1 cellular context compared by ENCODE assay signal in genomic region chr1:1748686-1749321, GRCh38.
TF ChIP-seq lines count a peak whose summit lies in the region.

No MANE protein-coding gene starts in this region.

TF ChIP-seq in HepG2, 621 proteins besides CTCF, POLR2A, EP300 and RAD21 (continued from another document and continues in another):
- TF ChIP-seq ZXDC (CRISPR knock-in tag; IDR thresholded peaks at IDR 0.05), result no peak
- TF ChIP-seq ZNF512 (CRISPR knock-in tag; IDR thresholded peaks at IDR 0.05), result no peak
- no peak for TF ChIP-seq CENPT (CRISPR knock-in tag; IDR thresholded peaks at IDR 0.05; ENCODE audit: low read depth)
- TF ChIP-seq ZSCAN31 (CRISPR knock-in tag; IDR thresholded peaks at IDR 0.05; ENCODE audit: low read depth), result no peak
- no peak for TF ChIP-seq ZNF773 (CRISPR knock-in tag; IDR thresholded peaks at IDR 0.05; ENCODE audit: borderline replicate concordance)
- no peak for TF ChIP-seq ZNF616 (CRISPR knock-in tag; IDR thresholded peaks at IDR 0.05; ENCODE audit: low read depth)
- no peak for TF ChIP-seq ZNF558 (CRISPR knock-in tag; IDR thresholded peaks at IDR 0.05; ENCODE audit: borderline replicate concordance)
- TF ChIP-seq ZNF883 (CRISPR knock-in tag; IDR thresholded peaks at IDR 0.05; ENCODE audit: not compliant biosample characterization), result no peak
- no peak for TF ChIP-seq ZNF660 (CRISPR knock-in tag; IDR thresholded peaks at IDR 0.05; ENCODE audit: borderline replicate concordance, low read depth)
- TF ChIP-seq STAT6 (CRISPR knock-in tag; IDR thresholded peaks at IDR 0.05; ENCODE audit: borderline replicate concordance), result no peak
- TF ChIP-seq THAP9 (CRISPR knock-in tag; IDR thresholded peaks at IDR 0.05; ENCODE audit: borderline replicate concordance), result no peak
- no peak for TF ChIP-seq ZFP91 (CRISPR knock-in tag; IDR thresholded peaks at IDR 0.05; ENCODE audit: borderline replicate concordance)
- TF ChIP-seq SKIL (CRISPR knock-in tag; IDR thresholded peaks at IDR 0.05; ENCODE audit: borderline replicate concordance), result no peak
- TF ChIP-seq ZBTB3 (CRISPR knock-in tag; IDR thresholded peaks at IDR 0.05; ENCODE audit: borderline replicate concordance, low read depth), result no peak
- TF ChIP-seq ZNF7 (CRISPR knock-in tag; IDR thresholded peaks at IDR 0.05), result no peak
- no peak for TF ChIP-seq ZNF124 (CRISPR knock-in tag; IDR thresholded peaks at IDR 0.05)
- no peak for TF ChIP-seq MBNL3 (CRISPR knock-in tag; conservative IDR thresholded peaks at IDR 0.05)
- TF ChIP-seq ATF1 (CRISPR knock-in tag; IDR thresholded peaks at IDR 0.05), result no peak
- TF ChIP-seq MIER2 (CRISPR knock-in tag; IDR thresholded peaks at IDR 0.05), result no peak
- no peak for TF ChIP-seq SP1 (IDR thresholded peaks at IDR 0.05)
- TF ChIP-seq SP1 (CRISPR knock-in tag; IDR thresholded peaks at IDR 0.05), result no peak
- TF ChIP-seq ZNF235 (CRISPR knock-in tag; IDR thresholded peaks at IDR 0.05; ENCODE audit: borderline replicate concordance), result no peak
- no peak for TF ChIP-seq ZNF607 (CRISPR knock-in tag; IDR thresholded peaks at IDR 0.05; ENCODE audit: borderline replicate concordance)
- no peak for TF ChIP-seq KLF6 (CRISPR knock-in tag; IDR thresholded peaks at IDR 0.05)
- TF ChIP-seq ZNF720 (CRISPR knock-in tag; IDR thresholded peaks at IDR 0.05), result no peak
- TF ChIP-seq KLF9 (CRISPR knock-in tag; IDR thresholded peaks at IDR 0.05; ENCODE audit: low read depth), result no peak
- TF ChIP-seq ZNF263 (CRISPR knock-in tag; IDR thresholded peaks at IDR 0.05), result peak; percentile 83
- TF ChIP-seq ZNF577 (CRISPR knock-in tag; IDR thresholded peaks at IDR 0.05; ENCODE audit: borderline replicate concordance, low read depth), result no peak
- TF ChIP-seq ZNF570 (CRISPR knock-in tag; IDR thresholded peaks at IDR 0.05; ENCODE audit: borderline replicate concordance), result no peak
- TF ChIP-seq ZFY (CRISPR knock-in tag; IDR thresholded peaks at IDR 0.05), result peak; percentile 39; the same call in 1 of the 2 replicates
- no peak for TF ChIP-seq ZFP62 (CRISPR knock-in tag; IDR thresholded peaks at IDR 0.05)
- TF ChIP-seq ZNF3 (CRISPR knock-in tag; IDR thresholded peaks at IDR 0.05), result no peak
- no peak for TF ChIP-seq ZNF24 (IDR thresholded peaks at IDR 0.05)
- TF ChIP-seq ISL2 (CRISPR knock-in tag; IDR thresholded peaks at IDR 0.05), result no peak
- TF ChIP-seq NFYB (CRISPR knock-in tag; IDR thresholded peaks at IDR 0.05), result no peak
- no peak for TF ChIP-seq DNMT1 (CRISPR knock-in tag; IDR thresholded peaks at IDR 0.05)
- no peak for TF ChIP-seq ZNF510 (CRISPR knock-in tag; IDR thresholded peaks at IDR 0.05; ENCODE audit: low read depth)
- no peak for TF ChIP-seq ZSCAN20 (CRISPR knock-in tag; IDR thresholded peaks at IDR 0.05; ENCODE audit: borderline replicate concordance)
- peak; percentile 82 for TF ChIP-seq ZNF687 (CRISPR knock-in tag; IDR thresholded peaks at IDR 0.05)
- TF ChIP-seq PREB (CRISPR knock-in tag; IDR thresholded peaks at IDR 0.05), result no peak
- no peak for TF ChIP-seq FOXK2 (IDR thresholded peaks at IDR 0.05)
- peak; percentile 51; the same call in 1 of the 2 replicates for TF ChIP-seq ETV5 (CRISPR knock-in tag; IDR thresholded peaks at IDR 0.05; ENCODE audit: borderline replicate concordance)
